ENCODE assay signal across 5 cellular contexts in genomic region chr6:164359441-164359840, GRCh38.
"Had no signal": no experiment of that assay in that cellular context is flagged by ENCODE, and none has a peak within 500 bp of the region (broad histone marks: within the 10 kb centered on the region; RNA-seq: fewer than 3 reads in every experiment).

No MANE protein-coding gene starts in this region.

- H2AFZ ChIP-seq: GM23248 had no signal

- DNase-seq: GM23248, GOT3, H9, HCEC 1CT, IMR-90 had no signal

- H3K27ac ChIP-seq: GM23248 had no signal

- H3K9ac ChIP-seq: GM23248 had no signal

- H3K4me3 ChIP-seq: GM23248 had no signal
